In genomic region chr13:78160793-78161192, GRCh38 we compare ENCODE assay signal across 9 cellular contexts.
DNase-seq lines count a peak whose midpoint lies in the region; ATAC-seq and TF ChIP-seq lines count a peak whose summit lies in the region.
"Had no signal": no experiment of that assay in that cellular context is flagged by ENCODE, and none has a peak within 500 bp of the region (broad histone marks: within the 10 kb centered on the region; RNA-seq: fewer than 3 reads in every experiment).

No MANE protein-coding gene starts in this region.

- H3K36me3 ChIP-seq in ascending aorta (no peaks in the 10 kb centered on the region), left lung (no peaks in the 10 kb centered on the region)

- peak; percentile 5 for DNase-seq in GM10248 (ENCODE audit: extremely low spot score)
- peak; percentile 68 for DNase-seq in OCI-M1 (lab: John Stamatoyannopoulos, UW)
- peak; percentile 28 for DNase-seq in kidney glomerular epithelial cell (lab: John Stamatoyannopoulos, UW)
- no peak for DNase-seq in ascending aorta (ENCODE audit: low spot score in 2 of 2)
- DNase-seq in left lung, result no peak
- DNase-seq: activated T-cell treated with anti-CD3 and anti-CD28 coated beads, Interleukin-2, amount 50 U/mL, for 72 hours had no signal

- POLR2A ChIA-PET in GM10248 (lab: Yijun Ruan, JAX), result no interaction called here

- H3K9me3 ChIP-seq in ascending aorta (no peaks in the 10 kb centered on the region), left lung (no peaks in the 10 kb centered on the region)

- no peak overlapping the region for H3K4me3 ChIP-seq in ascending aorta
- H3K4me3 ChIP-seq in left lung, result no peak overlapping the region

- intact Hi-C loops in ascending aorta (cut with DNase I) (no loop called here), left lung (cut with DNase I) (no loop called here)

- TF ChIP-seq CTCF in GM10248 (IDR thresholded peaks at IDR 0.05; ENCODE audit: control extremely low read depth, extremely low read depth, low read depth, missing control alignments), result no peak
- no peak for TF ChIP-seq CTCF in ascending aorta (IDR thresholded peaks at IDR 0.05)
- no peak for TF ChIP-seq CTCF in left lung (IDR thresholded peaks at IDR 0.05)

- ATAC-seq in HG02885 (IDR thresholded peaks at IDR 0.05; ENCODE audit: poor library complexity, unreplicated experiment) (peak; percentile 81), GM19467 (IDR thresholded peaks at IDR 0.05; ENCODE audit: unreplicated experiment) (no peak), GM21737 (IDR thresholded peaks at IDR 0.05; ENCODE audit: unreplicated experiment) (no peak), left lung (no peak)
- ATAC-seq: activated T-cell treated with anti-CD3 and anti-CD28 coated beads, Interleukin-2, amount 50 U/mL, for 72 hours had no signal

- H3K27me3 ChIP-seq in ascending aorta, result no peaks in the 10 kb centered on the region
- H3K27me3 ChIP-seq in left lung, result no peaks in the 10 kb centered on the region

- H3K27ac ChIP-seq in ascending aorta (no peak overlapping the region), left lung (no peak overlapping the region)

- H3K4me1 ChIP-seq in ascending aorta (no peaks in the 10 kb centered on the region), left lung (no peaks in the 10 kb centered on the region)

- CTCF ChIA-PET in GM10248 (lab: Yijun Ruan, JAX), result interaction anchor here (1.3 kb wide), 1 partner anchor 23 kb away, joined by 6 read pairs; no protein-coding TSS in a partner anchor

Comparison
In these comparisons a context has a peak if more than half of its experiments do, and no peak if none do; other contexts are left out.
1. DNase-seq: peak in GM10248 (single experiment), OCI-M1 (single experiment) and kidney glomerular epithelial cell (single experiment); none in ascending aorta (0 of 2) and left lung (0 of 2).